ENCODE assay signal across 18 cellular contexts in genomic region chr20:31824554-31825313, GRCh38. TPM values are rescaled to one million over a fixed set of nuclear protein-coding genes. Genes with fewer than 3 reads are reported as not detected.
"Had no signal": no experiment of that assay in that cellular context is flagged by ENCODE, and none has a peak within 500 bp of the region (broad histone marks: within the 10 kb centered on the region; RNA-seq: fewer than 3 reads in every experiment).

No MANE protein-coding gene starts in this region.

- FAIRE-seq: pancreas had no signal

- H3K27ac ChIP-seq: epithelial cell of prostate, gastroesophageal sphincter, pancreas, thyroid gland, vagina, WERI-Rb-1 had no signal

- H3K27me3 ChIP-seq: gastroesophageal sphincter, pancreas, thyroid gland, vagina had no signal

- DNase-seq: activated CD4-positive, alpha-beta T cell treated with anti-CD3 and anti-CD28 coated beads for 36 hours; activated CD8-positive, alpha-beta T cell treated with anti-CD3 and anti-CD28 coated beads, Interleukin-2, amount 10 ng/mL, durations not matched to agents 7 days and 5 days; activated naive CD4-positive, alpha-beta T cell treated with anti-CD3 and anti-CD28 coated beads for 36 hours; central memory CD4-positive, alpha-beta T cell; cortex of kidney; effector memory CD4-positive, alpha-beta T cell; left ventricle myocardium superior; mesendoderm; retina; thyroid gland; WERI-Rb-1 had no signal

- H3K27me3 Mint-ChIP-seq: activated CD4-positive, alpha-beta T cell treated with anti-CD3 and anti-CD28 coated beads for 36 hours had no signal

- H3K4me3 Mint-ChIP-seq: activated CD4-positive, alpha-beta T cell treated with anti-CD3 and anti-CD28 coated beads for 36 hours; activated CD8-positive, alpha-beta T cell treated with anti-CD3 and anti-CD28 coated beads, Interleukin-2, amount 10 ng/mL, durations not matched to agents 7 days and 5 days; activated naive CD4-positive, alpha-beta T cell treated with anti-CD3 and anti-CD28 coated beads for 36 hours; neural crest cell had no signal

- H3K36me3 ChIP-seq: gastroesophageal sphincter, pancreas, thyroid gland, vagina, WERI-Rb-1 had no signal

- H3K9me3 Mint-ChIP-seq: activated naive CD4-positive, alpha-beta T cell treated with anti-CD3 and anti-CD28 coated beads for 36 hours; neural crest cell had no signal

- H3K4me3 ChIP-seq: gastroesophageal sphincter, pancreas, smooth muscle cell, thyroid gland, vagina had no signal

- H3K9me3 ChIP-seq: gastroesophageal sphincter, pancreas, thyroid gland, vagina had no signal

- H3K27ac Mint-ChIP-seq: activated CD4-positive, alpha-beta T cell treated with anti-CD3 and anti-CD28 coated beads for 36 hours; activated naive CD4-positive, alpha-beta T cell treated with anti-CD3 and anti-CD28 coated beads for 36 hours had no signal

- ATAC-seq: activated CD4-positive, alpha-beta T cell treated with anti-CD3 and anti-CD28 coated beads for 36 hours; activated CD8-positive, alpha-beta T cell treated with anti-CD3 and anti-CD28 coated beads, Interleukin-2, amount 10 ng/mL, durations not matched to agents 7 days and 5 days; gastroesophageal sphincter; left ventricle myocardium superior; pancreas had no signal

RNA-seq across cellular contexts. Expression of gene MYLK2, which starts 5.6 kb away (rescaled TPM):
- total RNA-seq: vagina had no signal

RNA-seq across cellular contexts. Expression of gene FOXS1, which starts 20.7 kb away (rescaled TPM):
- total RNA-seq: activated CD4-positive, alpha-beta T cell treated with anti-CD3 and anti-CD28 coated beads for 36 hours; activated CD8-positive, alpha-beta T cell treated with anti-CD3 and anti-CD28 coated beads, Interleukin-2, amount 10 ng/mL, durations not matched to agents 7 days and 5 days; activated naive CD4-positive, alpha-beta T cell treated with anti-CD3 and anti-CD28 coated beads for 36 hours; neural crest cell; vagina had no signal

RNA-seq across cellular contexts. Expression of gene DUSP15, which starts 45.6 kb away (rescaled TPM):
- total RNA-seq: activated CD4-positive, alpha-beta T cell treated with anti-CD3 and anti-CD28 coated beads for 36 hours; activated CD8-positive, alpha-beta T cell treated with anti-CD3 and anti-CD28 coated beads, Interleukin-2, amount 10 ng/mL, durations not matched to agents 7 days and 5 days; activated naive CD4-positive, alpha-beta T cell treated with anti-CD3 and anti-CD28 coated beads for 36 hours had no signal

RNA-seq across cellular contexts. Expression of gene TTLL9, which starts 45.7 kb away (rescaled TPM):
- total RNA-seq: activated CD4-positive, alpha-beta T cell treated with anti-CD3 and anti-CD28 coated beads for 36 hours; activated CD8-positive, alpha-beta T cell treated with anti-CD3 and anti-CD28 coated beads, Interleukin-2, amount 10 ng/mL, durations not matched to agents 7 days and 5 days; activated naive CD4-positive, alpha-beta T cell treated with anti-CD3 and anti-CD28 coated beads for 36 hours; kidney epithelial cell; left ventricle myocardium superior; smooth muscle cell; vagina had no signal
